In the genomic region with DNA sequence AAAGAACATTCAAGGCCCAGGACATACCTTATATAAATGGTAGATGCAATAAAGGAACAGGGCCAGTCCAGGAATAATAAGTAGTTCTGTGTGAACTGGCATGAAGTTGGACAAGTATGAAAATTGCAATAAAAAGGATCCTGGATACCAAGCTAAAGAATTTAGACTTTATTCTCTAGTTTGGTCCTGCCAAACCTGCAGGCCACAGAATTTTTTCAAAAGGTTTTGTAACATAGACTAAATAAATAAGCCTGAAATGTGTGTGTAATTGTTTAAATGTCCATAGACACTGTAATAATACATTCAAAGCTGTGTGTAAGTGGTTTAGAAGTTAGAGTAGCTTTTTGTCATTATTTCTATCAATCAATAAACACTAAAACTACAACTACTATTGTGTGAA, we compare ENCODE assay signal across 30 cellular contexts.
"Had no signal": no experiment of that assay in that cellular context is flagged by ENCODE, and none has a peak within 500 bp of the region (broad histone marks: within the 10 kb centered on the region; RNA-seq: fewer than 3 reads in every experiment).

No MANE protein-coding gene starts in this region.

- H3K9me3 Mint-ChIP-seq: natural killer cell; nephron; neural progenitor cell; stimulated activated memory B cell treated with anti-CD40 and anti-IgM and Interleukin-4, amounts not matched to agents 10 μg/mL and 1 μg/mL and 100 μg/mL, for 72 hours; stimulated activated naive CD8-positive, alpha-beta T cell treated with anti-CD3 and anti-CD28 coated beads, Interleukin-15, amount 100 ng/mL, for 72 hours had no signal

- H3K9me3 ChIP-seq: ovary, psoas muscle, thoracic aorta, thyroid gland, tibial nerve, upper lobe of left lung, vagina had no signal

- ATAC-seq: natural killer cell; psoas muscle; right cardiac atrium; sciatic nerve; stimulated activated memory B cell treated with anti-CD40 and anti-IgM and Interleukin-4, amounts not matched to agents 10 μg/mL and 1 μg/mL and 100 μg/mL, for 72 hours; stimulated activated naive CD8-positive, alpha-beta T cell treated with anti-CD3 and anti-CD28 coated beads, Interleukin-15, amount 100 ng/mL, for 72 hours; stimulated activated naive CD8-positive, alpha-beta T cell treated with anti-CD3 and anti-CD28 coated beads, Interleukin-15, Interleukin-2, amounts not matched to agents 100 U/mL and 50 U/mL, for 24 hours had no signal

- H3K27me3 ChIP-seq: neural progenitor cell, ovary, spleen, thyroid gland, tibial nerve, upper lobe of left lung, vagina had no signal

- H3K4me3 ChIP-seq: neural progenitor cell, ovary, psoas muscle, skin epidermis, smooth muscle cell, spleen, thoracic aorta, thyroid gland, tibial nerve, upper lobe of left lung, vagina had no signal

- H3K36me3 ChIP-seq: neural progenitor cell, ovary, spleen, thoracic aorta, thyroid gland, tibial nerve, upper lobe of left lung, vagina had no signal

- DNase-seq: natural killer cell; occipital lobe; ovary; posterior cingulate gyrus; psoas muscle; right cardiac atrium; spleen; stimulated activated CD4-positive, alpha-beta T cell treated with anti-CD3 and anti-CD28 coated beads, Interleukin-12 subunit alpha, Interleukin-12 subunit beta, amount 100 ng/mL, for 4 hours; stimulated activated CD4-positive, alpha-beta T cell treated with anti-CD3 and anti-CD28 coated beads, Interleukin-1b, Interleukin-23, amount 100 ng/mL, for 48 hours; stimulated activated CD4-positive, alpha-beta T cell treated with anti-CD3 and anti-CD28 coated beads, Interleukin-4, amount 100 ng/mL, for 1 hour; stimulated activated CD4-positive, alpha-beta T cell treated with anti-CD3 and anti-CD28 coated beads, Interleukin-4, amount 100 ng/mL, for 4 hours; stimulated activated CD8-positive, alpha-beta memory T cell treated with anti-CD3 and anti-CD28 coated beads, Interleukin-4, amount 100 ng/mL, for 48 hours; stimulated activated naive CD4-positive, alpha-beta T cell; stimulated activated naive CD8-positive, alpha-beta T cell treated with anti-CD3 and anti-CD28 coated beads, Interleukin-15, amount 100 ng/mL, for 72 hours; stimulated activated naive CD8-positive, alpha-beta T cell treated with anti-CD3 and anti-CD28 coated beads, Interleukin-15, Interleukin-2, amounts not matched to agents 100 U/mL and 50 U/mL, for 24 hours; substantia nigra; thyroid gland; trophoblast cell; upper lobe of left lung had no signal

- H3K36me3 Mint-ChIP-seq: natural killer cell; neural progenitor cell; stimulated activated memory B cell treated with anti-CD40 and anti-IgM and Interleukin-4, amounts not matched to agents 10 μg/mL and 1 μg/mL and 100 μg/mL, for 72 hours had no signal

- H3K4me3 Mint-ChIP-seq: natural killer cell; nephron; neural progenitor cell; stimulated activated memory B cell treated with anti-CD40 and anti-IgM and Interleukin-4, amounts not matched to agents 10 μg/mL and 1 μg/mL and 100 μg/mL, for 72 hours; stimulated activated naive CD8-positive, alpha-beta T cell treated with anti-CD3 and anti-CD28 coated beads, Interleukin-15, amount 100 ng/mL, for 72 hours had no signal

- H3K27me3 Mint-ChIP-seq: progenitor cell of endocrine pancreas; stimulated activated memory B cell treated with anti-CD40 and anti-IgM and Interleukin-4, amounts not matched to agents 10 μg/mL and 1 μg/mL and 100 μg/mL, for 72 hours; stimulated activated naive CD8-positive, alpha-beta T cell treated with anti-CD3 and anti-CD28 coated beads, Interleukin-15, amount 100 ng/mL, for 72 hours had no signal

- H3K4me1 ChIP-seq: parathyroid adenoma, psoas muscle, spleen, thyroid gland, upper lobe of left lung, vagina had no signal

- H3K27ac ChIP-seq: neural progenitor cell, ovary, parathyroid adenoma, psoas muscle, skin epidermis, spleen, thoracic aorta, thyroid gland, tibial nerve, upper lobe of left lung, vagina had no signal

- H3K27ac Mint-ChIP-seq: natural killer cell; nephron; neural progenitor cell; progenitor cell of endocrine pancreas; stimulated activated memory B cell treated with anti-CD40 and anti-IgM and Interleukin-4, amounts not matched to agents 10 μg/mL and 1 μg/mL and 100 μg/mL, for 72 hours; stimulated activated naive CD8-positive, alpha-beta T cell treated with anti-CD3 and anti-CD28 coated beads, Interleukin-15, amount 100 ng/mL, for 72 hours had no signal

- H3K4me1 Mint-ChIP-seq: natural killer cell; nephron; neural progenitor cell; stimulated activated memory B cell treated with anti-CD40 and anti-IgM and Interleukin-4, amounts not matched to agents 10 μg/mL and 1 μg/mL and 100 μg/mL, for 72 hours had no signal
